2 cellular contexts compared by ENCODE assay signal in the genomic region with DNA sequence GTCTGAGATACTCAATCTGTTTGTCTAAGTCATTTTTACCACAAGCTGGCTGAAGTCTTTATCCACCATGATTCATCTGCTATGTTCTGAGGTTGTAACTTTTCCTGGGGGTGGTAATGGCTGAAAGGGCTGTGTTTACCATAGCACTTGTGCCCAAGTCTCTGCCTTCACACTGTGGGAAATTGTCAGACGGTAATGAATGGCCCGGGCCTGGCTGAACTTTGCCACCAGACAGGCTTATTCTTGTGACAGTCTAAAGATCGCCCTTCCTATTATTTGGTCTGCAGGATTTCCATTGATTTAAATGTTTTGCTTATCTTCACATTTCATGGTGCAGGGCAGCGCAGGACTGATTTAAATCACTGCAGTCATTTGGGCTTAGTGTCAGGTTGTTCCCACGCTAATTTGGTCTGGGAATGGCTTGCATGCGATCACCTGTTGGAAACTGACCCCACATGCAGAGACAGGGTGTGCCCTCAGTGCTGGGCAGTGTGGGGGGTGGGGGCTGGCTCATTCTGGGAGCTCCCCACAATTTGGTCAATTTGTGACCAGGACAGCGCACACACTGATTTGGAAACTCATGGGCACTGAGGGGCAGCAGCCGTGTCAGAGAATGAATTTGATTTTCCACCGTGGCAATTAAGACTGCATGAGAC.
A peak's percentile ranks its signal among the peaks of the same experiment; 100 is the strongest.
TF ChIP-seq lines count a peak whose summit lies in the region.

No MANE protein-coding gene starts in this region.

TF ChIP-seq in K562, 482 proteins besides CTCF, POLR2A, EP300 and RAD21 (continued from another document):
- TF ChIP-seq PTRF (tag; IDR thresholded peaks at IDR 0.05) (no peak), PHF21A (IDR thresholded peaks at IDR 0.05; ENCODE audit: borderline replicate concordance, low read depth) (0 out of 2 replicates have a peak, but pooled peaks have one; percentile 17), RBM39 (optimal IDR thresholded peaks at IDR 0.05; ENCODE audit: low read depth, low read length) (no peak)

TF ChIP-seq in liver, 16 proteins besides CTCF, POLR2A, EP300 and RAD21:
- TF ChIP-seq, protein P1, sequence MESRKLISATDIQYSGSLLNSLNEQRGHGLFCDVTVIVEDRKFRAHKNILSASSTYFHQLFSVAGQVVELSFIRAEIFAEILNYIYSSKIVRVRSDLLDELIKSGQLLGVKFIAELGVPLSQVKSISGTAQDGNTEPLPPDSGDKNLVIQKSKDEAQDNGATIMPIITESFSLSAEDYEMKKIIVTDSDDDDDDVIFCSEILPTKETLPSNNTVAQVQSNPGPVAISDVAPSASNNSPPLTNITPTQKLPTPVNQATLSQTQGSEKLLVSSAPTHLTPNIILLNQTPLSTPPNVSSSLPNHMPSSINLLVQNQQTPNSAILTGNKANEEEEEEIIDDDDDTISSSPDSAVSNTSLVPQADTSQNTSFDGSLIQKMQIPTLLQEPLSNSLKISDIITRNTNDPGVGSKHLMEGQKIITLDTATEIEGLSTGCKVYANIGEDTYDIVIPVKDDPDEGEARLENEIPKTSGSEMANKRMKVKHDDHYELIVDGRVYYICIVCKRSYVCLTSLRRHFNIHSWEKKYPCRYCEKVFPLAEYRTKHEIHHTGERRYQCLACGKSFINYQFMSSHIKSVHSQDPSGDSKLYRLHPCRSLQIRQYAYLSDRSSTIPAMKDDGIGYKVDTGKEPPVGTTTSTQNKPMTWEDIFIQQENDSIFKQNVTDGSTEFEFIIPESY (IDR thresholded peaks at IDR 0.05), result no peak
- TF ChIP-seq FOXA2 (IDR thresholded peaks at IDR 0.05) (peak; percentile 31), JUND (IDR thresholded peaks at IDR 0.05) (peak in 1 of 2 donors; percentile 65), SP1 (IDR thresholded peaks at IDR 0.05) (peak; percentile 77), HNF4A (conservative IDR thresholded peaks at IDR 0.05) (peak; percentile 86 to 96), HNF4G (IDR thresholded peaks at IDR 0.05) (peak; percentile 78), YY1 (IDR thresholded peaks at IDR 0.05) (peak; percentile 77), EGR1 (IDR thresholded peaks at IDR 0.05; ENCODE audit: low read depth in 2 of 2) (no peak), TAF1 (conservative IDR thresholded peaks at IDR 0.05) (no peak), FOXA1 (IDR thresholded peaks at IDR 0.05) (no peak), GABPA (IDR thresholded peaks at IDR 0.05 in 1 of 2, conservative IDR thresholded peaks at IDR 0.05 in 1 of 2) (no peak), NR2F2 (IDR thresholded peaks at IDR 0.05) (no peak), RXRA (IDR thresholded peaks at IDR 0.05) (peak; percentile 24 to 81)
- TF ChIP-seq, protein P2, sequence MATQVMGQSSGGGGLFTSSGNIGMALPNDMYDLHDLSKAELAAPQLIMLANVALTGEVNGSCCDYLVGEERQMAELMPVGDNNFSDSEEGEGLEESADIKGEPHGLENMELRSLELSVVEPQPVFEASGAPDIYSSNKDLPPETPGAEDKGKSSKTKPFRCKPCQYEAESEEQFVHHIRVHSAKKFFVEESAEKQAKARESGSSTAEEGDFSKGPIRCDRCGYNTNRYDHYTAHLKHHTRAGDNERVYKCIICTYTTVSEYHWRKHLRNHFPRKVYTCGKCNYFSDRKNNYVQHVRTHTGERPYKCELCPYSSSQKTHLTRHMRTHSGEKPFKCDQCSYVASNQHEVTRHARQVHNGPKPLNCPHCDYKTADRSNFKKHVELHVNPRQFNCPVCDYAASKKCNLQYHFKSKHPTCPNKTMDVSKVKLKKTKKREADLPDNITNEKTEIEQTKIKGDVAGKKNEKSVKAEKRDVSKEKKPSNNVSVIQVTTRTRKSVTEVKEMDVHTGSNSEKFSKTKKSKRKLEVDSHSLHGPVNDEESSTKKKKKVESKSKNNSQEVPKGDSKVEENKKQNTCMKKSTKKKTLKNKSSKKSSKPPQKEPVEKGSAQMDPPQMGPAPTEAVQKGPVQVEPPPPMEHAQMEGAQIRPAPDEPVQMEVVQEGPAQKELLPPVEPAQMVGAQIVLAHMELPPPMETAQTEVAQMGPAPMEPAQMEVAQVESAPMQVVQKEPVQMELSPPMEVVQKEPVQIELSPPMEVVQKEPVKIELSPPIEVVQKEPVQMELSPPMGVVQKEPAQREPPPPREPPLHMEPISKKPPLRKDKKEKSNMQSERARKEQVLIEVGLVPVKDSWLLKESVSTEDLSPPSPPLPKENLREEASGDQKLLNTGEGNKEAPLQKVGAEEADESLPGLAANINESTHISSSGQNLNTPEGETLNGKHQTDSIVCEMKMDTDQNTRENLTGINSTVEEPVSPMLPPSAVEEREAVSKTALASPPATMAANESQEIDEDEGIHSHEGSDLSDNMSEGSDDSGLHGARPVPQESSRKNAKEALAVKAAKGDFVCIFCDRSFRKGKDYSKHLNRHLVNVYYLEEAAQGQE (IDR thresholded peaks at IDR 0.05), result peak; percentile 47
- TF ChIP-seq, protein P3, sequence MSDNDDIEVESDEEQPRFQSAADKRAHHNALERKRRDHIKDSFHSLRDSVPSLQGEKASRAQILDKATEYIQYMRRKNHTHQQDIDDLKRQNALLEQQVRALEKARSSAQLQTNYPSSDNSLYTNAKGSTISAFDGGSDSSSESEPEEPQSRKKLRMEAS (IDR thresholded peaks at IDR 0.05), result peak; percentile 22
- TF ChIP-seq, protein P4, sequence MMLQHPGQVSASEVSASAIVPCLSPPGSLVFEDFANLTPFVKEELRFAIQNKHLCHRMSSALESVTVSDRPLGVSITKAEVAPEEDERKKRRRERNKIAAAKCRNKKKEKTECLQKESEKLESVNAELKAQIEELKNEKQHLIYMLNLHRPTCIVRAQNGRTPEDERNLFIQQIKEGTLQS (IDR thresholded peaks at IDR 0.05), result no peak
